In the genomic region with DNA sequence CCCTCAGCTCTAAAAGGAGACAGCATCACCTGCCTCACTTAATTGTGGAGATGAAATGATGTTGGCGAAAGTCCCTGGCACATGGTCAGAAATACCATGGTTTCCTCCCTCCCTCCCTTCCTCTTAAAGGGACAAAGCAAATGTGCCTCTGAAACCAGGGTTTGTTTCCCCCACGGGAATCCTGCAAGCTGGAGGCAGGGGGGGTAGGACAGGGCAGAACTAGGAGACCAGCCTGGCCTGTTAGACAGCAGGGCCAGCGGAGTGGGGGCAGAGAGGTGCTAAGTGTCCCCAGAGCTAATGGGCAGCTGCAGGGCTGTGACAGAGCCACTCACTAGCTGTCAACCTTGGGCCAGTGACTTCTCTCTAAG, we compare ENCODE assay signal across 1 cellular context.
TF ChIP-seq lines count a peak whose summit lies in the region.

No MANE protein-coding gene starts in this region.

TF ChIP-seq in HepG2, 621 proteins besides CTCF, POLR2A, EP300 and RAD21:
- TF ChIP-seq, protein P1, sequence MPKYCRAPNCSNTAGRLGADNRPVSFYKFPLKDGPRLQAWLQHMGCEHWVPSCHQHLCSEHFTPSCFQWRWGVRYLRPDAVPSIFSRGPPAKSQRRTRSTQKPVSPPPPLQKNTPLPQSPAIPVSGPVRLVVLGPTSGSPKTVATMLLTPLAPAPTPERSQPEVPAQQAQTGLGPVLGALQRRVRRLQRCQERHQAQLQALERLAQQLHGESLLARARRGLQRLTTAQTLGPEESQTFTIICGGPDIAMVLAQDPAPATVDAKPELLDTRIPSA (CRISPR knock-in tag; IDR thresholded peaks at IDR 0.05; ENCODE audit: borderline replicate concordance): no peak
- TF ChIP-seq, protein P2, sequence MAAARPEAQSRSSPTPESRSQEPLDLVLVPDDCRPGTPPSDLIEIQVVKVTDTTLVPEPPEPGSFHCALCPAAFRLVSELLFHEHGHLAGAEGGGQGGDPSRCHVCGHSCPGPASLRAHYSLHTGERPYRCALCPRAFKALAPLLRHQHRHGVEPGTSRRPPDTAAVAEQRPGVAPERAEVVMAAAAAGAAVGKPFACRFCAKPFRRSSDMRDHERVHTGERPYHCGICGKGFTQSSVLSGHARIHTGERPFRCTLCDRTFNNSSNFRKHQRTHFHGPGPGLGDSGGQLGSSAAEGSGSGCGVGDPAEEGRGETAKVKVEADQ (CRISPR knock-in tag; IDR thresholded peaks at IDR 0.05; ENCODE audit: borderline replicate concordance): no peak
- no peak for TF ChIP-seq MED1 (CRISPR knock-in tag; IDR thresholded peaks at IDR 0.05)
- TF ChIP-seq, protein P3, sequence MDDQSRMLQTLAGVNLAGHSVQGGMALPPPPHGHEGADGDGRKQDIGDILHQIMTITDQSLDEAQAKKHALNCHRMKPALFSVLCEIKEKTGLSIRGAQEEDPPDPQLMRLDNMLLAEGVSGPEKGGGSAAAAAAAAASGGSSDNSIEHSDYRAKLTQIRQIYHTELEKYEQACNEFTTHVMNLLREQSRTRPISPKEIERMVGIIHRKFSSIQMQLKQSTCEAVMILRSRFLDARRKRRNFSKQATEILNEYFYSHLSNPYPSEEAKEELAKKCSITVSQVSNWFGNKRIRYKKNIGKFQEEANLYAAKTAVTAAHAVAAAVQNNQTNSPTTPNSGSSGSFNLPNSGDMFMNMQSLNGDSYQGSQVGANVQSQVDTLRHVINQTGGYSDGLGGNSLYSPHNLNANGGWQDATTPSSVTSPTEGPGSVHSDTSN (CRISPR knock-in tag; IDR thresholded peaks at IDR 0.05; ENCODE audit: borderline replicate concordance): no peak
- no peak for TF ChIP-seq GABPB1 (CRISPR knock-in tag; IDR thresholded peaks at IDR 0.05)
- TF ChIP-seq ZEB1 (IDR thresholded peaks at IDR 0.05; ENCODE audit: insufficient replicate concordance, low read depth): no peak
- TF ChIP-seq ZNF776 (CRISPR knock-in tag; IDR thresholded peaks at IDR 0.05): no peak
- no peak for TF ChIP-seq TEAD2 (CRISPR knock-in tag; IDR thresholded peaks at IDR 0.05)
- TF ChIP-seq ZNF766 (CRISPR knock-in tag; IDR thresholded peaks at IDR 0.05; ENCODE audit: borderline replicate concordance): no peak
- no peak for TF ChIP-seq CAMTA2 (CRISPR knock-in tag; IDR thresholded peaks at IDR 0.05; ENCODE audit: borderline replicate concordance)
- no peak for TF ChIP-seq SMARCC2 (IDR thresholded peaks at IDR 0.05)
- no peak for TF ChIP-seq MEIS1 (CRISPR knock-in tag; IDR thresholded peaks at IDR 0.05; ENCODE audit: borderline replicate concordance)
- TF ChIP-seq, protein P4, sequence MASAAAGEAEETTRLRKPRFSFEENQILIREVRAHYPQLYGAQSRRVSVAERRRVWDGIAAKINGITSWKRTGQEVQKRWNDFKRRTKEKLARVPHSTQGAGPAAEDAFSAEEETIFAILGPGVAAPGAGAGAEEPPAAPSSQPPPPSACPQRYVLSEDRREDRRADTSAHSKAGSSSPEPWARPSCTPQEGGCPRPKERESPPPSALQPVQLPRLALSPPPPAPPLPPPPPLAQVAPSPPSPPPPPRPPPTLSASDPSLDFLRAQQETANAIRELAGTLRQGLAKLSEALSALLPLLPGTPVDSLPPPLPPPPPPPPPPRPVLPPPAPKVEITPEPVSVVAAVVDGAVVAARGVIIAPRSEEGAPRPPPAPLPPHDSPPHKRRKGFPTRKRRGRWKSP (CRISPR knock-in tag; IDR thresholded peaks at IDR 0.05): no peak
- TF ChIP-seq ZNF121 (CRISPR knock-in tag; IDR thresholded peaks at IDR 0.05): no peak
